Comparison of ENCODE assay signal across 18 cellular contexts in genomic region chr2:205860847-205861246, GRCh38.
DNase-seq lines count a peak whose midpoint lies in the region; ATAC-seq and TF ChIP-seq lines count a peak whose summit lies in the region.
"Had no signal": no experiment of that assay in that cellular context is flagged by ENCODE, and none has a peak within 500 bp of the region (broad histone marks: within the 10 kb centered on the region; RNA-seq: fewer than 3 reads in every experiment).

No MANE protein-coding gene starts in this region.

- H3K9ac ChIP-seq in stomach smooth muscle (ENCODE audit: low read length in 2 of 2) = no peak overlapping the region
- H3K9ac ChIP-seq: BLaER1 treated with 17β-estradiol and CSF1 and Interleukin-3, amounts not matched to agents 10 nM and 100 nM; GM23248 had no signal

- peaks cover 5% of the 10 kb centered on the region; the same call in 1 of the 3 replicates for H3K4me1 Mint-ChIP-seq in GM23338
- peaks cover 30% of the 10 kb centered on the region for H3K4me1 Mint-ChIP-seq in nephron progenitor cell

- H2AFZ ChIP-seq in GM23338 = peak overlapping the region; percentile 38; the same call in 1 of the 2 replicates
- H2AFZ ChIP-seq: GM23248 had no signal

- no peaks in the 10 kb centered on the region for H3K27me3 ChIP-seq in GM23338 (ENCODE audit: insufficient read depth)
- no peaks in the 10 kb centered on the region for H3K27me3 ChIP-seq in stomach smooth muscle (ENCODE audit: control insufficient read depth in 1 of 2, insufficient read depth in 2 of 2, low read length in 2 of 2)
- H3K27me3 ChIP-seq: BLaER1 treated with 17β-estradiol and CSF1 and Interleukin-3, amounts not matched to agents 10 nM and 100 nM had no signal

- H3K9me2 ChIP-seq in GM23338 (ENCODE audit: insufficient read depth) = peaks cover 11% of the 10 kb centered on the region; the same call in 1 of the 2 replicates

- no peak for TF ChIP-seq CTCF in AG10803 (conservative IDR thresholded peaks at IDR 0.05; ENCODE audit: low read length)
- no peak for TF ChIP-seq CTCF in GM23338 (conservative IDR thresholded peaks at IDR 0.05; ENCODE audit: low read depth in 2 of 2)
- no peak for TF ChIP-seq CTCF in nephron progenitor cell (IDR thresholded peaks at IDR 0.05)

- ATAC-seq in GM23338 (no peak), HG02870 (IDR thresholded peaks at IDR 0.05; ENCODE audit: unreplicated experiment) (no peak)
- ATAC-seq: CD8-positive, alpha-beta T cell had no signal

- no peak overlapping the region for H3K4me3 ChIP-seq in AG10803 (ENCODE audit: low read length)
- H3K4me3 ChIP-seq in GM23338 = no peak overlapping the region
- peak overlapping the region in 1 of 2 donors; percentile 29 for H3K4me3 ChIP-seq in stomach smooth muscle (ENCODE audit: low read length in 2 of 2)
- H3K4me3 ChIP-seq: BLaER1 treated with 17β-estradiol and CSF1 and Interleukin-3, amounts not matched to agents 10 nM and 100 nM; GM23248 had no signal

- no peaks in the 10 kb centered on the region for H3K9me3 ChIP-seq in stomach smooth muscle (ENCODE audit: control insufficient read depth in 2 of 2, low read length in 2 of 2)
- H3K9me3 ChIP-seq: BLaER1 treated with 17β-estradiol and CSF1 and Interleukin-3, amounts not matched to agents 10 nM and 100 nM had no signal

- H3K9me3 Mint-ChIP-seq in GM23338 (no peaks in the 10 kb centered on the region), nephron progenitor cell (no peaks in the 10 kb centered on the region)
- H3K9me3 Mint-ChIP-seq: CD8-positive, alpha-beta T cell had no signal

- H3K36me3 Mint-ChIP-seq in GM23338 (ENCODE audit: low read depth) (no peaks in the 10 kb centered on the region), nephron progenitor cell (ENCODE audit: low read depth) (no peaks in the 10 kb centered on the region)
- H3K36me3 Mint-ChIP-seq: CD8-positive, alpha-beta T cell had no signal

- H3K27ac ChIP-seq in GM23338 (ENCODE audit: low read depth) (no peak overlapping the region), stomach smooth muscle (ENCODE audit: low read length) (peak overlapping the region; percentile 6)
- H3K27ac ChIP-seq: BLaER1 treated with 17β-estradiol and CSF1 and Interleukin-3, amounts not matched to agents 10 nM and 100 nM; GM23248; HL-60 had no signal

- DNase-seq in AG10803 (ENCODE audit: low read depth) (peak; percentile 9), GM23338 (ENCODE audit: low spot score) (no peak), nephron progenitor cell (no peak), activated gamma-delta T cell (lab: John Stamatoyannopoulos, UW) (no peak)
- DNase-seq in stimulated activated CD4-positive, alpha-beta T cell treated with anti-CD3 and anti-CD28 coated beads, Interleukin-15, amount 100 ng/mL, for 24 hours = no peak
- DNase-seq: 8988T; CD8-positive, alpha-beta T cell; COR-L47; DMS 273 treated with DMSO at 0.1 percent for 48 hours; DND-41; GDM1; GM23248; HCEC 1CT had no signal

- H3F3A ChIP-seq in GM23338 (replicated peaks; ENCODE audit: low read depth) = no peaks in the 10 kb centered on the region

- H4K20me1 ChIP-seq in GM23338 (replicated peaks; ENCODE audit: insufficient read depth) = no peaks in the 10 kb centered on the region
- H4K20me1 ChIP-seq: BLaER1 treated with 17β-estradiol and CSF1 and Interleukin-3, amounts not matched to agents 10 nM and 100 nM had no signal

- no peak overlapping the region for H3K27ac Mint-ChIP-seq in GM23338
- peak overlapping the region; percentile 5 for H3K27ac Mint-ChIP-seq in nephron progenitor cell
- H3K27ac Mint-ChIP-seq: B cell; CD8-positive, alpha-beta T cell had no signal

- no peak overlapping the region for H3K4me3 Mint-ChIP-seq in GM23338
- no peak overlapping the region for H3K4me3 Mint-ChIP-seq in nephron progenitor cell
- H3K4me3 Mint-ChIP-seq: B cell; CD8-positive, alpha-beta T cell had no signal

- no peaks in the 10 kb centered on the region for H3K36me3 ChIP-seq in GM23338 (ENCODE audit: insufficient read depth)
- no peaks in the 10 kb centered on the region for H3K36me3 ChIP-seq in stomach smooth muscle (ENCODE audit: control insufficient read depth in 2 of 2, insufficient read depth in 2 of 2, low read length in 2 of 2)
- H3K36me3 ChIP-seq: BLaER1 treated with 17β-estradiol and CSF1 and Interleukin-3, amounts not matched to agents 10 nM and 100 nM had no signal

- H3K79me2 ChIP-seq in GM23338 (replicated peaks; ENCODE audit: insufficient read depth) = no peaks in the 10 kb centered on the region

- no peak overlapping the region for H3K4me2 ChIP-seq in GM23338
- H3K4me2 ChIP-seq: BLaER1 treated with 17β-estradiol and CSF1 and Interleukin-3, amounts not matched to agents 10 nM and 100 nM had no signal

- peaks cover 2% of the 10 kb centered on the region for H3K27me3 Mint-ChIP-seq in GM23338 (ENCODE audit: insufficient read depth, low read depth, poor library complexity)
- no peaks in the 10 kb centered on the region for H3K27me3 Mint-ChIP-seq in nephron progenitor cell (ENCODE audit: low read depth, poor library complexity)

- no peaks in the 10 kb centered on the region for H3K4me1 ChIP-seq in GM23338 (ENCODE audit: insufficient read depth)
- peaks cover 29% of the 10 kb centered on the region for H3K4me1 ChIP-seq in stomach smooth muscle (ENCODE audit: control insufficient read depth, insufficient read depth, low read length)

TF ChIP-seq in GM23338, 12 proteins besides CTCF, POLR2A, EP300 and RAD21 (continues in another document):
- no peak for TF ChIP-seq REST (IDR thresholded peaks at IDR 0.05; ENCODE audit: unreplicated experiment)
- TF ChIP-seq CREB1 (CRISPR knock-in tag; IDR thresholded peaks at IDR 0.05; ENCODE audit: low read depth) = no peak
- no peak for TF ChIP-seq ZNF331 (CRISPR knock-in tag; IDR thresholded peaks at IDR 0.05; ENCODE audit: low read depth)
- TF ChIP-seq STAT1 (IDR thresholded peaks at IDR 0.05; ENCODE audit: unreplicated experiment) = no peak
- no peak for TF ChIP-seq JUNB (IDR thresholded peaks at IDR 0.05; ENCODE audit: unreplicated experiment)
- TF ChIP-seq, protein P1, sequence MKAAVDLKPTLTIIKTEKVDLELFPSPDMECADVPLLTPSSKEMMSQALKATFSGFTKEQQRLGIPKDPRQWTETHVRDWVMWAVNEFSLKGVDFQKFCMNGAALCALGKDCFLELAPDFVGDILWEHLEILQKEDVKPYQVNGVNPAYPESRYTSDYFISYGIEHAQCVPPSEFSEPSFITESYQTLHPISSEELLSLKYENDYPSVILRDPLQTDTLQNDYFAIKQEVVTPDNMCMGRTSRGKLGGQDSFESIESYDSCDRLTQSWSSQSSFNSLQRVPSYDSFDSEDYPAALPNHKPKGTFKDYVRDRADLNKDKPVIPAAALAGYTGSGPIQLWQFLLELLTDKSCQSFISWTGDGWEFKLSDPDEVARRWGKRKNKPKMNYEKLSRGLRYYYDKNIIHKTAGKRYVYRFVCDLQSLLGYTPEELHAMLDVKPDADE (IDR thresholded peaks at IDR 0.05) = no peak
- TF ChIP-seq EZH2phosphoT487 (IDR thresholded peaks at IDR 0.05; ENCODE audit: unreplicated experiment) = no peak
- TF ChIP-seq ZNF114 (CRISPR knock-in tag; IDR thresholded peaks at IDR 0.05) = no peak
- TF ChIP-seq NANOG (IDR thresholded peaks at IDR 0.05; ENCODE audit: borderline replicate concordance) = no peak
